ENCODE assay signal across 11 cellular contexts in genomic region chr6:63640062-63640461, GRCh38. TPM values are rescaled to one million over a fixed set of nuclear protein-coding genes. Genes with fewer than 3 reads are reported as not detected.
A peak's percentile ranks its signal among the peaks of the same experiment; 100 is the strongest.
DNase-seq lines count a peak whose midpoint lies in the region; ATAC-seq and TF ChIP-seq lines count a peak whose summit lies in the region.
"Had no signal": no experiment of that assay in that cellular context is flagged by ENCODE, and none has a peak within 500 bp of the region (broad histone marks: within the 10 kb centered on the region; RNA-seq: fewer than 3 reads in every experiment).

No MANE protein-coding gene starts in this region.

- H3K4me3 Mint-ChIP-seq in MCF 10A (ENCODE audit: unreplicated experiment) (no peak overlapping the region), immature natural killer cell (peak overlapping the region in 2 of 5 donors; percentile 7 to 33)
- H3K4me3 Mint-ChIP-seq: T-helper 1 cell treated with Interleukin-12 subunit alpha and Interleukin-12 subunit beta and Interleukin-4 antibody, amounts not matched to agents 30 μg/mL and 1 μg/mL, for 36 hours had no signal

- TF ChIP-seq CTCF in MCF 10A (IDR thresholded peaks at IDR 0.05; ENCODE audit: unreplicated experiment) (no peak), breast epithelium (IDR thresholded peaks at IDR 0.05) (no peak), Panc1 (IDR thresholded peaks at IDR 0.05) (no peak), foreskin keratinocyte (conservative IDR thresholded peaks at IDR 0.05) (no peak)

- BruUV-seq in MCF 10A (replicated peaks; lab: Mats Ljungman, UMichigan) (no TSS peak), Panc1 (replicated peaks; lab: Mats Ljungman, UMichigan) (no TSS peak)

- H3K27me3 Mint-ChIP-seq in MCF 10A (ENCODE audit: insufficient read depth, unreplicated experiment) (no peaks in the 10 kb centered on the region), immature natural killer cell (ENCODE audit: low read depth in 3 of 3) (peaks cover 7 to 16% (median 13%) of the 10 kb centered on the region in 3 donors)

- no peak for TF ChIP-seq POLR2A in breast epithelium (IDR thresholded peaks at IDR 0.05)

- no peak for ATAC-seq in Panc1
- peak; percentile 18 for ATAC-seq in foreskin keratinocyte
- ATAC-seq in GM19351 (IDR thresholded peaks at IDR 0.05; ENCODE audit: unreplicated experiment), result no peak

- H3K36me3 ChIP-seq in breast epithelium (no peaks in the 10 kb centered on the region), Panc1 (ENCODE audit: control insufficient read depth, insufficient read depth, low read length) (no peaks in the 10 kb centered on the region; the same call in 1 of the 2 replicates)
- H3K36me3 ChIP-seq: sigmoid colon had no signal

- in situ Hi-C loops in Panc1 (cut with HindIII; ENCODE audit: low pct_unique_long_range_greater_than_20kb, low sequenced_read_pairs), result no loop called here

- H3K27ac Mint-ChIP-seq in MCF 10A (ENCODE audit: low read depth, unreplicated experiment) (no peak overlapping the region), immature natural killer cell (peak overlapping the region in 2 of 6 donors; percentile 3 to 5)
- H3K27ac Mint-ChIP-seq: T-helper 1 cell treated with Interleukin-12 subunit alpha and Interleukin-12 subunit beta and Interleukin-4 antibody, amounts not matched to agents 30 μg/mL and 1 μg/mL, for 36 hours had no signal

- peaks cover 0 to 19% of the 10 kb centered on the region in 2 donors for H3K4me1 ChIP-seq in breast epithelium
- peaks cover 37% of the 10 kb centered on the region for H3K4me1 ChIP-seq in Panc1 (ENCODE audit: control insufficient read depth, insufficient read depth, low read length)
- peaks cover 36% of the 10 kb centered on the region for H3K4me1 ChIP-seq in foreskin keratinocyte

- H3K27me3 ChIP-seq in breast epithelium, result no peaks in the 10 kb centered on the region
- no peaks in the 10 kb centered on the region for H3K27me3 ChIP-seq in Panc1 (ENCODE audit: control insufficient read depth, insufficient read depth, low read length)
- H3K27me3 ChIP-seq in foreskin keratinocyte, result no peaks in the 10 kb centered on the region
- H3K27me3 ChIP-seq: sigmoid colon had no signal

- CTCF ChIA-PET in MCF 10A (lab: Yijun Ruan, JAX), result no interaction called here
- CTCF ChIA-PET in Panc1 (lab: Charles Lee), result no interaction called here

- peaks cover 37% of the 10 kb centered on the region for H3K4me1 Mint-ChIP-seq in MCF 10A (ENCODE audit: insufficient read depth, unreplicated experiment)
- peaks cover 71 to 80% of the 10 kb centered on the region in 2 donors for H3K4me1 Mint-ChIP-seq in immature natural killer cell

- H3K36me3 Mint-ChIP-seq in MCF 10A (ENCODE audit: insufficient read depth, unreplicated experiment) (peaks cover 12% of the 10 kb centered on the region), immature natural killer cell (no peaks in the 10 kb centered on the region)

- DNase-seq in MCF 10A (ENCODE audit: unreplicated experiment) (peak; percentile 58), breast epithelium (ENCODE audit: low spot score in 2 of 2) (no peak), Panc1 (ENCODE audit: low read depth, low spot score) (no peak), foreskin keratinocyte (peak; percentile 23 to 67), NCI-H2171 treated with DMSO at 0.1 percent for 48 hours (lab: John Stamatoyannopoulos, UW) (no peak), immature natural killer cell (no peak), dedifferentiated amniotic fluid mesenchymal stem cell (ENCODE audit: extremely low spot score) (no peak)
- DNase-seq: NCI-H2227 treated with DMSO at 0.1 percent for 48 hours, sigmoid colon had no signal

- H3K9me3 ChIP-seq in breast epithelium (no peaks in the 10 kb centered on the region), Panc1 (ENCODE audit: control insufficient read depth, insufficient read depth, low read depth, low read length) (no peaks in the 10 kb centered on the region)
- H3K9me3 ChIP-seq: sigmoid colon had no signal

- intact Hi-C loops in MCF 10A (cut with micrococcal nuclease), result no loop called here
- intact Hi-C loops in breast epithelium (cut with DNase I; ENCODE audit: low total_unique reads), result no loop called here
- intact Hi-C loops in Panc1 (cut with micrococcal nuclease; ENCODE audit: unreplicated experiment), result no loop called here

- no peaks in the 10 kb centered on the region for H3K9me3 Mint-ChIP-seq in MCF 10A (ENCODE audit: unreplicated experiment)
- no peaks in the 10 kb centered on the region for H3K9me3 Mint-ChIP-seq in immature natural killer cell
- H3K9me3 Mint-ChIP-seq: T-helper 1 cell treated with Interleukin-12 subunit alpha and Interleukin-12 subunit beta and Interleukin-4 antibody, amounts not matched to agents 30 μg/mL and 1 μg/mL, for 36 hours had no signal

- POLR2A ChIA-PET in MCF 10A (lab: Yijun Ruan, JAX) (interaction anchor here (1.0 to 1.4 kb wide), 4 partner anchors 25 to 166 kb away, joined by 3 to 7 read pairs (median 3); no protein-coding TSS in a partner anchor), Panc1 (lab: Charles Lee) (no interaction called here)

- H3K4me3 ChIP-seq in breast epithelium, result no peak overlapping the region
- no peak overlapping the region for H3K4me3 ChIP-seq in Panc1 (ENCODE audit: low read depth in 2 of 2, low read length in 2 of 2)
- H3K4me3 ChIP-seq: sigmoid colon had no signal

- H3K27ac ChIP-seq in breast epithelium, result no peak overlapping the region
- peak overlapping the region; percentile 21; the same call in 1 of the 2 replicates for H3K27ac ChIP-seq in Panc1 (ENCODE audit: low read length)
- H3K27ac ChIP-seq in foreskin keratinocyte, result peak overlapping the region; percentile 34
- H3K27ac ChIP-seq: sigmoid colon had no signal

RNA-seq across cellular contexts. Expression of gene PHF3, which starts 4.5 kb away (rescaled TPM):
- total RNA-seq in MCF 10A (2022) (41.0 and 46.4 TPM in 2 replicates), breast epithelium (100 to 1,000 TPM in 1 of 3 donors, 10 to 100 TPM in 2; 76.0 to 110 (median 90.4) TPM), Panc1 (2021; ENCODE audit: unreplicated experiment) (40.0 TPM), foreskin keratinocyte (31.6 and 34.2 TPM in 2 replicates)
- 12.4 TPM for polyA plus RNA-seq in Panc1 (2012; ENCODE audit: insufficient read length)
- polyA plus RNA-seq in foreskin keratinocyte (3.9 and 5.0 TPM in 2 replicates), immature natural killer cell (10 to 100 TPM in 1 of 3 donors, 1 to 10 TPM in 2; 4.9 to 31.9 (median 9.5) TPM)

Comparison
In these comparisons a context has a peak if more than half of its experiments do, and no peak if none do; other contexts are left out.
1. DNase-seq: peak in MCF 10A (single experiment) and foreskin keratinocyte (2 of 2); none in breast epithelium (0 of 2), Panc1 (single experiment), NCI-H2171 treated with DMSO at 0.1 percent for 48 hours (single experiment), immature natural killer cell (0 of 3) and dedifferentiated amniotic fluid mesenchymal stem cell (single experiment).
2. H3K27ac ChIP-seq: peak in Panc1 (single experiment) and foreskin keratinocyte (single experiment); none in breast epithelium (0 of 2).